ENCODE assay signal across 14 cellular contexts in genomic region chr18:63152791-63153190, GRCh38.
DNase-seq lines count a peak whose midpoint lies in the region; ATAC-seq, FAIRE-seq and TF ChIP-seq lines count a peak whose summit lies in the region.
"Had no signal": no experiment of that assay in that cellular context is flagged by ENCODE, and none has a peak within 500 bp of the region (broad histone marks: within the 10 kb centered on the region; RNA-seq: fewer than 3 reads in every experiment).

No MANE protein-coding gene starts in this region.

- TF ChIP-seq CTCF in type B pancreatic cell (conservative IDR thresholded peaks at IDR 0.05) (no peak), gastroesophageal sphincter (IDR thresholded peaks at IDR 0.05) (no peak)

- peak overlapping the region; percentile 100 for H3K27ac ChIP-seq in CD4-positive, CD25-positive, alpha-beta regulatory T cell (ENCODE audit: insufficient read depth, low read length, poor library complexity, severe bottlenecking)
- H3K27ac ChIP-seq in KOPT-K1 (ENCODE audit: low read depth, low read length, poor library complexity, severe bottlenecking), result peak overlapping the region; percentile 76
- no peak overlapping the region for H3K27ac ChIP-seq in gastroesophageal sphincter
- H3K27ac ChIP-seq: BLaER1 treated with 17β-estradiol and CSF1 and Interleukin-3, amounts not matched to agents 10 nM and 100 nM; gastrocnemius medialis; neural progenitor cell; suprapubic skin had no signal

- H3K4me3 ChIP-seq in CD4-positive, CD25-positive, alpha-beta regulatory T cell (ENCODE audit: low read depth, low read length), result peak overlapping the region; percentile 86
- no peak overlapping the region for H3K4me3 ChIP-seq in gastroesophageal sphincter
- H3K4me3 ChIP-seq: BLaER1 treated with 17β-estradiol and CSF1 and Interleukin-3, amounts not matched to agents 10 nM and 100 nM; gastrocnemius medialis; neural progenitor cell; suprapubic skin had no signal

- FAIRE-seq in GM18507 (lab: Jason Lieb, UNC), result peak; percentile 74

- H3K4me1 Mint-ChIP-seq in CD4-positive, CD25-positive, alpha-beta regulatory T cell, result peaks cover 41 to 94% (median 72%) of the 10 kb centered on the region in 4 donors
- peaks cover 17% of the 10 kb centered on the region for H3K4me1 Mint-ChIP-seq in type B pancreatic cell (ENCODE audit: unreplicated experiment)

- peaks cover 77% of the 10 kb centered on the region for H3K4me1 ChIP-seq in CD4-positive, CD25-positive, alpha-beta regulatory T cell (ENCODE audit: control insufficient read depth, insufficient read depth, low read length, poor library complexity, severe bottlenecking)
- peaks cover 5 to 55% (median 6%) of the 10 kb centered on the region in 3 donors for H3K4me1 ChIP-seq in gastroesophageal sphincter
- H3K4me1 ChIP-seq: neural progenitor cell had no signal

- peaks cover 17% of the 10 kb centered on the region for H3K36me3 ChIP-seq in CD4-positive, CD25-positive, alpha-beta regulatory T cell (ENCODE audit: control insufficient read depth, insufficient read depth, low read length)
- H3K36me3 ChIP-seq in KOPT-K1 (ENCODE audit: insufficient read depth, low read length), result 0 out of 2 replicates have a peak, but pooled peaks cover 3% of the 10 kb centered on the region
- no peaks in the 10 kb centered on the region for H3K36me3 ChIP-seq in gastroesophageal sphincter
- H3K36me3 ChIP-seq: gastrocnemius medialis, neural progenitor cell, suprapubic skin had no signal

- H3K4me3 Mint-ChIP-seq in CD4-positive, CD25-positive, alpha-beta regulatory T cell, result peak overlapping the region; percentile 76 to 93 (median 92)
- no peak overlapping the region for H3K4me3 Mint-ChIP-seq in type B pancreatic cell
- H3K4me3 Mint-ChIP-seq: neural progenitor cell had no signal

- WGBS in gastroesophageal sphincter (ENCODE audit: low coverage in 1 of 2), 2 donors, result 85 to 89% methylated on average over 6 to 7 of the region's 7 CpGs

- no peak for ATAC-seq in CD4-positive, CD25-positive, alpha-beta regulatory T cell (ENCODE audit: low read depth in 2 of 2)
- ATAC-seq in activated naive CD4-positive, alpha-beta T cell treated with anti-CD3 and anti-CD28 coated beads, Interleukin-2, amount 50 U/mL, for 72 hours, result peak; percentile 47 to 65
- ATAC-seq in GM21619 (IDR thresholded peaks at IDR 0.05; ENCODE audit: unreplicated experiment) (no peak), HG03521 (IDR thresholded peaks at IDR 0.05; ENCODE audit: unreplicated experiment) (no peak), gastroesophageal sphincter (no peak)
- ATAC-seq: gastrocnemius medialis, left colon, PC-3 had no signal

- H3K36me3 Mint-ChIP-seq in CD4-positive, CD25-positive, alpha-beta regulatory T cell, result peaks cover 25% of the 10 kb centered on the region
- H3K36me3 Mint-ChIP-seq in activated naive CD4-positive, alpha-beta T cell treated with anti-CD3 and anti-CD28 coated beads, Interleukin-2, amount 50 U/mL, for 72 hours, result peaks cover 19 to 20% of the 10 kb centered on the region in 2 donors
- H3K36me3 Mint-ChIP-seq in type B pancreatic cell, result peaks cover 5% of the 10 kb centered on the region
- H3K36me3 Mint-ChIP-seq: neural progenitor cell had no signal

- no peaks in the 10 kb centered on the region for H3K9me3 Mint-ChIP-seq in CD4-positive, CD25-positive, alpha-beta regulatory T cell
- H3K9me3 Mint-ChIP-seq in activated naive CD4-positive, alpha-beta T cell treated with anti-CD3 and anti-CD28 coated beads, Interleukin-2, amount 50 U/mL, for 72 hours, result peaks cover 0 to 3% of the 10 kb centered on the region in 2 donors
- H3K9me3 Mint-ChIP-seq in type B pancreatic cell, result no peaks in the 10 kb centered on the region
- H3K9me3 Mint-ChIP-seq: neural progenitor cell had no signal

- H3K9me3 ChIP-seq in CD4-positive, CD25-positive, alpha-beta regulatory T cell (ENCODE audit: control insufficient read depth in 2 of 2, low read length in 2 of 2), result no peaks in the 10 kb centered on the region
- H3K9me3 ChIP-seq in KOPT-K1 (ENCODE audit: insufficient read depth, low read length, poor library complexity, severe bottlenecking), result no peaks in the 10 kb centered on the region
- no peaks in the 10 kb centered on the region for H3K9me3 ChIP-seq in gastroesophageal sphincter
- H3K9me3 ChIP-seq: gastrocnemius medialis, suprapubic skin had no signal

- TF ChIP-seq POLR2A in gastroesophageal sphincter (IDR thresholded peaks at IDR 0.05), result no peak

- no peaks in the 10 kb centered on the region for H3K27me3 Mint-ChIP-seq in CD4-positive, CD25-positive, alpha-beta regulatory T cell
- no peaks in the 10 kb centered on the region for H3K27me3 Mint-ChIP-seq in type B pancreatic cell

- no peak for TF ChIP-seq EP300 in gastroesophageal sphincter (IDR thresholded peaks at IDR 0.05)

- DNase-seq in CD4-positive, CD25-positive, alpha-beta regulatory T cell, result peak in 1 of 3 donors; percentile 59
- DNase-seq in GM18507 (ENCODE audit: extremely low spot score, insufficient read length, low read depth) (no peak), type B pancreatic cell (ENCODE audit: extremely low spot score, unreplicated experiment) (no peak)
- no peak for DNase-seq in activated naive CD4-positive, alpha-beta T cell treated with anti-CD3 and anti-CD28 coated beads, Interleukin-2, amount 50 U/mL, for 72 hours (ENCODE audit: low spot score in 2 of 2)
- DNase-seq: gastrocnemius medialis, left colon, PC-3 had no signal

- H3K27me3 ChIP-seq in CD4-positive, CD25-positive, alpha-beta regulatory T cell (ENCODE audit: control insufficient read depth, insufficient read depth, low read length), result no peaks in the 10 kb centered on the region
- no peaks in the 10 kb centered on the region for H3K27me3 ChIP-seq in gastroesophageal sphincter
- H3K27me3 ChIP-seq: BLaER1 treated with 17β-estradiol and CSF1 and Interleukin-3, amounts not matched to agents 10 nM and 100 nM; gastrocnemius medialis; neural progenitor cell; suprapubic skin had no signal

- peak overlapping the region; percentile 39 to 97 (median 97) for H3K27ac Mint-ChIP-seq in CD4-positive, CD25-positive, alpha-beta regulatory T cell
- H3K27ac Mint-ChIP-seq in activated naive CD4-positive, alpha-beta T cell treated with anti-CD3 and anti-CD28 coated beads, Interleukin-2, amount 50 U/mL, for 72 hours, result peak overlapping the region; percentile 98 to 100
- no peak overlapping the region for H3K27ac Mint-ChIP-seq in type B pancreatic cell
- H3K27ac Mint-ChIP-seq: neural progenitor cell had no signal

Comparison
In these comparisons a context has a peak if more than half of its experiments do, and no peak if none do; other contexts are left out.
1. ATAC-seq: peak in activated naive CD4-positive, alpha-beta T cell treated with anti-CD3 and anti-CD28 coated beads, Interleukin-2, amount 50 U/mL, for 72 hours (2 of 2); none in CD4-positive, CD25-positive, alpha-beta regulatory T cell (0 of 2), GM21619 (single experiment), HG03521 (single experiment) and gastroesophageal sphincter (single experiment).
2. H3K27ac ChIP-seq: peak in CD4-positive, CD25-positive, alpha-beta regulatory T cell (single experiment) and KOPT-K1 (single experiment); none in gastroesophageal sphincter (0 of 4).